Comparison of ENCODE assay signal across 8 cellular contexts in genomic region chr12:26125451-26126339, GRCh38. TPM values are rescaled to one million over a fixed set of nuclear protein-coding genes. Genes with fewer than 3 reads are reported as not detected.
A peak's percentile ranks its signal among the peaks of the same experiment; 100 is the strongest.
DNase-seq lines count a peak whose midpoint lies in the region; ATAC-seq, FAIRE-seq and TF ChIP-seq lines count a peak whose summit lies in the region.

No MANE protein-coding gene starts in this region.

- H3K9me2 ChIP-seq in Karpas-422 (replicated peaks; ENCODE audit: insufficient read depth, low read length) = no peaks in the 10 kb centered on the region

- peak overlapping the region; percentile 98 for H3K4me2 ChIP-seq in Karpas-422 (ENCODE audit: low read depth, low read length, poor library complexity, severe bottlenecking)

- peak overlapping the region; percentile 75 for H3K4me3 ChIP-seq in Karpas-422 (ENCODE audit: low read length)
- H3K4me3 ChIP-seq in colonic mucosa = peak overlapping the region; percentile 53
- H3K4me3 ChIP-seq in small intestine (ENCODE audit: low read depth in 1 of 2, low read length in 2 of 2) = peak overlapping the region; percentile 46 to 59

- H3K27ac ChIP-seq in Karpas-422 (ENCODE audit: low read length) (no peak overlapping the region), colonic mucosa (peak overlapping the region; percentile 86), small intestine (ENCODE audit: low read depth in 1 of 2, low read length in 1 of 2) (peak overlapping the region; percentile 71 to 74)

- ATAC-seq in GM21529 (IDR thresholded peaks at IDR 0.05; ENCODE audit: unreplicated experiment) = peak; percentile 40

- H4K20me1 ChIP-seq in Karpas-422 (ENCODE audit: insufficient read depth, low read depth, low read length) = no peaks in the 10 kb centered on the region

- H3K27me3 ChIP-seq in Karpas-422 (ENCODE audit: low read length) (peaks cover 4% of the 10 kb centered on the region; the same call in 1 of the 2 replicates), colonic mucosa (no peaks in the 10 kb centered on the region), small intestine (ENCODE audit: control insufficient read depth in 2 of 2, insufficient read depth in 2 of 2, low read length in 2 of 2) (no peaks in the 10 kb centered on the region)

- FAIRE-seq in small intestine (lab: Jason Lieb, UNC) = no peak

- peaks cover 41% of the 10 kb centered on the region for H3K4me1 ChIP-seq in Karpas-422 (ENCODE audit: low read length)
- no peaks in the 10 kb centered on the region for H3K4me1 ChIP-seq in colonic mucosa
- peaks cover 0 to 9% of the 10 kb centered on the region in 2 donors for H3K4me1 ChIP-seq in small intestine (ENCODE audit: control insufficient read depth in 2 of 2, insufficient read depth in 1 of 2, low read depth in 1 of 2, low read length in 1 of 2)

- TF ChIP-seq CTCF in colonic mucosa (IDR thresholded peaks at IDR 0.05) = no peak

- H3K36me3 ChIP-seq in Karpas-422 (ENCODE audit: insufficient read depth, low read length) = no peaks in the 10 kb centered on the region
- no peaks in the 10 kb centered on the region for H3K36me3 ChIP-seq in colonic mucosa
- no peaks in the 10 kb centered on the region for H3K36me3 ChIP-seq in small intestine (ENCODE audit: control insufficient read depth in 2 of 2, insufficient read depth in 2 of 2, low read length in 2 of 2)

- peak overlapping the region; percentile 88 for H2AFZ ChIP-seq in Karpas-422 (ENCODE audit: low read length)

- 0 to 1% (median 1%) methylated on average over 63 to 65 of the region's 65 CpGs for WGBS in small intestine, 3 donors

- H3K79me2 ChIP-seq in Karpas-422 (ENCODE audit: low read length) = no peaks in the 10 kb centered on the region

- intact Hi-C loops in colonic mucosa (cut with DNase I) = no loop called here

- H3K9ac ChIP-seq in Karpas-422 (ENCODE audit: low read length) (peak overlapping the region; percentile 59), colonic mucosa (ENCODE audit: low read depth in 2 of 2, low read length in 2 of 2) (peak overlapping the region; percentile 75 to 89)

- H3K9me3 ChIP-seq in Karpas-422 (ENCODE audit: low read length) (no peaks in the 10 kb centered on the region), colonic mucosa (no peaks in the 10 kb centered on the region), small intestine (ENCODE audit: control insufficient read depth, low read depth) (no peaks in the 10 kb centered on the region)

- DNase-seq in DMS79 (lab: John Stamatoyannopoulos, UW) (peak; percentile 5), Karpas-422 (peak; percentile 74), T-helper 2 cell (peak in 3 of 5 experiments; percentile 6 to 48 (median 6)), colonic mucosa (peak; percentile 81), kidney glomerular epithelial cell (lab: John Stamatoyannopoulos, UW) (peak; percentile 93), small intestine (peak; percentile 86), NCI-H128 (lab: John Stamatoyannopoulos, UW; ENCODE audit: unreplicated experiment) (no peak)

RNA-seq across cellular contexts. Expression of gene BHLHE41, which starts 0.9 kb away (rescaled TPM):
- 1.6 and 2.2 TPM in 2 replicates for total RNA-seq in Karpas-422 (2014; rRNA removed; shearing (Covaris generic); ENCODE audit: low replicate concordance)
- total RNA-seq in colonic mucosa = 10 to 100 TPM; 13.3 to 31.8 TPM
- 1 to 10 TPM in 1 of 3 donors, under 1 TPM in 2; 0.54 to 1.4 (median 0.67) TPM for polyA plus RNA-seq in small intestine
